Comparison of ENCODE assay signal across 8 cellular contexts in the genomic region with DNA sequence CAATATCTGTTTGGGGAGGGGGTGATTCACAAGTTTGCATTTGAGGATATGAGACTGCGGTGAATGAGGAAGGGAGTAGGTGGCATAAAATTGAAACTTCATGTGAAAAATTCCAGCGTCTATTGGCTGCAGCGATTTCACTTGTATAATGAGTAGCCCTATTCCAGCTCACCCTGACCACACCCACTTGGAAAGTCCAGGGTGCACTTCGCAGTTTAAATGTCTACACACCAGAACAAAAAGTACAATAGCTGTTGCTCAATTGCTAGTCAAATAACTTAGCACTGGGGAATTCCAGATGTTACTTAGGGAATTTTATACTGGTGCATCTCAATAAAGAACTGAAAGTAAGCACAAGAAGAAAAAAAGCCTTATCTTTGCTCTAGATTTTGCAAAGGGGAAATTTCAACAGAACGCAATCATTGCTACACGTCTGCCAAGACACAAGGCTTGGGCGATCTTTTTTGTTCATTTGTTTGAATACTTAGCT. TPM values are rescaled to one million over a fixed set of nuclear protein-coding genes. Genes with fewer than 3 reads are reported as not detected.
A peak's percentile ranks its signal among the peaks of the same experiment; 100 is the strongest.
DNase-seq lines count a peak whose midpoint lies in the region; ATAC-seq, FAIRE-seq and TF ChIP-seq lines count a peak whose summit lies in the region.

No MANE protein-coding gene starts in this region.

- DNase-seq in NB4 (ENCODE audit: low read depth) (peak; percentile 86), iris pigment epithelial cell (ENCODE audit: low read depth) (peak; percentile 95), islet precursor cell (no peak), HTR-8/SVneo (ENCODE audit: insufficient read length, low spot score) (no peak)
- DNase-seq in activated naive CD4-positive, alpha-beta T cell treated with anti-CD3 and anti-CD28 coated beads for 36 hours, result peak; percentile 97
- DNase-seq in stimulated activated CD4-positive, alpha-beta T cell treated with anti-CD3 and anti-CD28 coated beads, TNF-alpha, amount 100 ng/mL, for 48 hours (ENCODE audit: low read depth in 3 of 3), result peak; percentile 71 to 84 (median 82)

- no peak for TF ChIP-seq POLR2A in NB4 (IDR thresholded peaks at IDR 0.05; ENCODE audit: extremely low read depth, insufficient read length)

- no peaks in the 10 kb centered on the region for H3K9me3 Mint-ChIP-seq in activated naive CD4-positive, alpha-beta T cell treated with anti-CD3 and anti-CD28 coated beads for 36 hours

- H3K27me3 ChIP-seq in BLaER1, result no peaks in the 10 kb centered on the region

- H3K4me2 ChIP-seq in BLaER1, result peak overlapping the region; percentile 89

- H3K27me3 Mint-ChIP-seq in activated naive CD4-positive, alpha-beta T cell treated with anti-CD3 and anti-CD28 coated beads for 36 hours (ENCODE audit: low read depth), result no peaks in the 10 kb centered on the region

- peak overlapping the region; percentile 95 for H3K27ac ChIP-seq in BLaER1

- no peak for FAIRE-seq in HTR-8/SVneo (lab: Jason Lieb, UNC)

- H3K36me3 Mint-ChIP-seq in activated naive CD4-positive, alpha-beta T cell treated with anti-CD3 and anti-CD28 coated beads for 36 hours (ENCODE audit: low read depth), result peaks cover 100% of the 10 kb centered on the region

- TF ChIP-seq CTCF in NB4 (IDR thresholded peaks at IDR 0.05; ENCODE audit: low read depth, low read length), result no peak

- H3K4me1 ChIP-seq in BLaER1, result peaks cover 93% of the 10 kb centered on the region

- H3K4me3 Mint-ChIP-seq in activated naive CD4-positive, alpha-beta T cell treated with anti-CD3 and anti-CD28 coated beads for 36 hours, result peak overlapping the region; percentile 89

- H3K4me1 Mint-ChIP-seq in activated naive CD4-positive, alpha-beta T cell treated with anti-CD3 and anti-CD28 coated beads for 36 hours (ENCODE audit: low read depth), result peaks cover 37% of the 10 kb centered on the region

- peaks cover 93% of the 10 kb centered on the region for H4K20me1 ChIP-seq in BLaER1

- CTCF ChIA-PET in activated naive CD4-positive, alpha-beta T cell treated with anti-CD3 and anti-CD28 coated beads for 36 hours (lab: Charles Lee), result interaction anchor here (1.0 to 8.1 kb wide), 11 partner anchors 8 to 164 kb away, joined by 3 to 161 read pairs (median 17); no protein-coding TSS in a partner anchor

- intact Hi-C loops in activated naive CD4-positive, alpha-beta T cell treated with anti-CD3 and anti-CD28 coated beads for 36 hours (cut with micrococcal nuclease), result loop anchor here (1.0 to 10.0 kb wide), 9 partner anchors 9 to 1273 kb away; no protein-coding TSS in a partner anchor

- H3K36me3 ChIP-seq in BLaER1, result peaks cover 93% of the 10 kb centered on the region

- H3K4me3 ChIP-seq in BLaER1, result peak overlapping the region; percentile 96
- peak overlapping the region; percentile 92 for H3K4me3 ChIP-seq in NB4 (ENCODE audit: low read depth, low read length)

- ATAC-seq in GM21528 (IDR thresholded peaks at IDR 0.05; ENCODE audit: low FRiP score, unreplicated experiment), result peak; percentile 52

- H3K9me3 ChIP-seq in BLaER1, result no peaks in the 10 kb centered on the region

- peak overlapping the region; percentile 94 for H3K9ac ChIP-seq in BLaER1

- H3K27ac Mint-ChIP-seq in activated naive CD4-positive, alpha-beta T cell treated with anti-CD3 and anti-CD28 coated beads for 36 hours, result peak overlapping the region; percentile 99

RNA-seq across cellular contexts. Expression of a gene that starts 6.3 kb away (rescaled TPM):
- 100 to 1,000 TPM; 289 to 294 TPM for total RNA-seq in activated naive CD4-positive, alpha-beta T cell treated with anti-CD3 and anti-CD28 coated beads for 36 hours

Comparison
In these comparisons a context has a peak if more than half of its experiments do, and no peak if none do; other contexts are left out.
1. DNase-seq: peak in NB4 (single experiment), activated naive CD4-positive, alpha-beta T cell treated with anti-CD3 and anti-CD28 coated beads for 36 hours (single experiment), iris pigment epithelial cell (single experiment) and stimulated activated CD4-positive, alpha-beta T cell treated with anti-CD3 and anti-CD28 coated beads, TNF-alpha, amount 100 ng/mL, for 48 hours (3 of 3); none in islet precursor cell (single experiment) and HTR-8/SVneo (single experiment).